20 cellular contexts compared by ENCODE assay signal in genomic region chr10:630581-631073, GRCh38. TPM values are rescaled to one million over a fixed set of nuclear protein-coding genes. Genes with fewer than 3 reads are reported as not detected.
A peak's percentile ranks its signal among the peaks of the same experiment; 100 is the strongest.
DNase-seq lines count a peak whose midpoint lies in the region; ATAC-seq and TF ChIP-seq lines count a peak whose summit lies in the region.
"Had no signal": no experiment of that assay in that cellular context is flagged by ENCODE, and none has a peak within 500 bp of the region (broad histone marks: within the 10 kb centered on the region; RNA-seq: fewer than 3 reads in every experiment).

No MANE protein-coding gene starts in this region.

- intact Hi-C loops in right cardiac atrium (cut with DNase I): no loop called here
- intact Hi-C loops in Right ventricle myocardium superior (cut with DNase I): no loop called here

- H3K9me3 Mint-ChIP-seq in endothelial cell (ENCODE audit: unreplicated experiment): no peaks in the 10 kb centered on the region
- no peaks in the 10 kb centered on the region for H3K9me3 Mint-ChIP-seq in activated CD8-positive, alpha-beta T cell treated with anti-CD3 and anti-CD28 coated beads, Interleukin-2, amount 10 ng/mL, durations not matched to agents 7 days and 5 days (ENCODE audit: insufficient read depth)
- H3K9me3 Mint-ChIP-seq: activated B cell treated with CpG ODN at 0.5 μM for 24 hours; neural crest cell; stimulated activated naive CD8-positive, alpha-beta T cell treated with anti-CD3 and anti-CD28 coated beads, Interleukin-15, Interleukin-2, amounts not matched to agents 100 ng/mL and 50 ng/mL, for 24 hours had no signal

- H3K27ac ChIP-seq in right cardiac atrium (ENCODE audit: low read length) (no peak overlapping the region), layer of hippocampus (ENCODE audit: low read depth, low read length) (peak overlapping the region; percentile 80)

- no peak for TF ChIP-seq CTCF in endothelial cell (IDR thresholded peaks at IDR 0.05; ENCODE audit: unreplicated experiment)

- ATAC-seq in right cardiac atrium: no peak
- ATAC-seq in Right ventricle myocardium superior (ENCODE audit: poor library complexity): no peak
- no peak for ATAC-seq in activated CD8-positive, alpha-beta T cell treated with anti-CD3 and anti-CD28 coated beads, Interleukin-2, amount 10 ng/mL, durations not matched to agents 7 days and 5 days
- no peak for ATAC-seq in HG03439 (IDR thresholded peaks at IDR 0.05; ENCODE audit: unreplicated experiment)
- no peak for ATAC-seq in HG03469 (IDR thresholded peaks at IDR 0.05; ENCODE audit: unreplicated experiment)
- ATAC-seq: HepG2, T-helper 17 cell had no signal

- POLR2A ChIA-PET in activated CD8-positive, alpha-beta T cell treated with anti-CD3 and anti-CD28 coated beads, Interleukin-2, amount 10 ng/mL, durations not matched to agents 7 days and 5 days (lab: Charles Lee): no interaction called here

- no peaks in the 10 kb centered on the region for H3K9me3 ChIP-seq in right cardiac atrium (ENCODE audit: control insufficient read depth, low read length)

- no peaks in the 10 kb centered on the region for H3K27me3 Mint-ChIP-seq in endothelial cell (ENCODE audit: unreplicated experiment)
- H3K27me3 Mint-ChIP-seq in activated CD8-positive, alpha-beta T cell treated with anti-CD3 and anti-CD28 coated beads, Interleukin-2, amount 10 ng/mL, durations not matched to agents 7 days and 5 days (ENCODE audit: low read depth): peaks cover 10% of the 10 kb centered on the region

- H3K4me3 ChIP-seq in right cardiac atrium (ENCODE audit: low read length): no peak overlapping the region

- H3K36me3 Mint-ChIP-seq in endothelial cell (ENCODE audit: low read depth, unreplicated experiment): peaks cover 2% of the 10 kb centered on the region
- no peaks in the 10 kb centered on the region for H3K36me3 Mint-ChIP-seq in activated CD8-positive, alpha-beta T cell treated with anti-CD3 and anti-CD28 coated beads, Interleukin-2, amount 10 ng/mL, durations not matched to agents 7 days and 5 days (ENCODE audit: low read depth)
- H3K36me3 Mint-ChIP-seq: CD8-positive, alpha-beta memory T cell had no signal

- DNase-seq in right cardiac atrium: peak in 2 of 3 donors; percentile 30 to 53
- no peak for DNase-seq in Right ventricle myocardium superior
- peak; percentile 71 for DNase-seq in NCI-H510A (lab: John Stamatoyannopoulos, UW)
- no peak for DNase-seq in endothelial cell (ENCODE audit: low spot score)
- no peak for DNase-seq in activated CD8-positive, alpha-beta T cell treated with anti-CD3 and anti-CD28 coated beads, Interleukin-2, amount 10 ng/mL, durations not matched to agents 7 days and 5 days
- DNase-seq: activated B cell treated with CpG ODN at 0.5 μM for 24 hours; activated CD8-positive, alpha-beta memory T cell treated with anti-CD3 and anti-CD28 coated beads for 24 hours; central memory CD4-positive, alpha-beta T cell; hippocampal formation; midbrain; NCI-H226; SIG-M5; T-helper 17 cell had no signal

- no peaks in the 10 kb centered on the region for H3K4me1 Mint-ChIP-seq in endothelial cell (ENCODE audit: unreplicated experiment)
- peaks cover 8% of the 10 kb centered on the region for H3K4me1 Mint-ChIP-seq in activated CD8-positive, alpha-beta T cell treated with anti-CD3 and anti-CD28 coated beads, Interleukin-2, amount 10 ng/mL, durations not matched to agents 7 days and 5 days (ENCODE audit: low read depth)
- H3K4me1 Mint-ChIP-seq: activated B cell treated with CpG ODN at 0.5 μM for 24 hours; CD8-positive, alpha-beta memory T cell had no signal

- 90% methylated on average over 23 of the region's 23 CpGs for WGBS in right cardiac atrium

- H3K27me3 ChIP-seq in right cardiac atrium (ENCODE audit: control insufficient read depth, insufficient read depth) (no peaks in the 10 kb centered on the region), layer of hippocampus (ENCODE audit: control insufficient read depth, insufficient read depth, low read length) (no peaks in the 10 kb centered on the region)

- H3K27ac Mint-ChIP-seq in endothelial cell (ENCODE audit: unreplicated experiment): no peak overlapping the region
- no peak overlapping the region for H3K27ac Mint-ChIP-seq in activated CD8-positive, alpha-beta T cell treated with anti-CD3 and anti-CD28 coated beads, Interleukin-2, amount 10 ng/mL, durations not matched to agents 7 days and 5 days
- H3K27ac Mint-ChIP-seq: activated B cell treated with CpG ODN at 0.5 μM for 24 hours; CD8-positive, alpha-beta memory T cell; stimulated activated naive CD8-positive, alpha-beta T cell treated with anti-CD3 and anti-CD28 coated beads, Interleukin-15, Interleukin-2, amounts not matched to agents 100 ng/mL and 50 ng/mL, for 24 hours; T-helper 17 cell had no signal

- peaks cover 10% of the 10 kb centered on the region for H3K4me1 ChIP-seq in right cardiac atrium (ENCODE audit: control insufficient read depth, insufficient read depth, low read length)

- CTCF ChIA-PET in activated CD8-positive, alpha-beta T cell treated with anti-CD3 and anti-CD28 coated beads, Interleukin-2, amount 10 ng/mL, durations not matched to agents 7 days and 5 days (lab: Charles Lee): no interaction called here

- no peak overlapping the region for H3K4me3 Mint-ChIP-seq in endothelial cell (ENCODE audit: unreplicated experiment)
- no peak overlapping the region for H3K4me3 Mint-ChIP-seq in activated CD8-positive, alpha-beta T cell treated with anti-CD3 and anti-CD28 coated beads, Interleukin-2, amount 10 ng/mL, durations not matched to agents 7 days and 5 days
- H3K4me3 Mint-ChIP-seq: activated B cell treated with CpG ODN at 0.5 μM for 24 hours; CD8-positive, alpha-beta memory T cell; neural crest cell; stimulated activated naive CD8-positive, alpha-beta T cell treated with anti-CD3 and anti-CD28 coated beads, Interleukin-15, Interleukin-2, amounts not matched to agents 100 ng/mL and 50 ng/mL, for 24 hours; T-helper 17 cell had no signal

RNA-seq across cellular contexts. Expression of gene DIP2C, which starts 58.8 kb away (rescaled TPM):
- total RNA-seq in right cardiac atrium (10 to 100 TPM; 23.7 to 31.5 (median 26.9) TPM), Right ventricle myocardium superior (29.1 TPM), endothelial cell (ENCODE audit: unreplicated experiment) (13.1 TPM)
- 7.9 TPM for polyA plus RNA-seq in right cardiac atrium
- total RNA-seq in activated CD8-positive, alpha-beta T cell treated with anti-CD3 and anti-CD28 coated beads, Interleukin-2, amount 10 ng/mL, durations not matched to agents 7 days and 5 days: under 1 TPM; 0.34 to 0.39 TPM

Comparison
In these comparisons a context has a peak if more than half of its experiments do, and no peak if none do; other contexts are left out.
1. DNase-seq: peak in right cardiac atrium (2 of 3) and NCI-H510A (single experiment); none in Right ventricle myocardium superior (single experiment), endothelial cell (single experiment) and activated CD8-positive, alpha-beta T cell treated with anti-CD3 and anti-CD28 coated beads, Interleukin-2, amount 10 ng/mL, durations not matched to agents 7 days and 5 days (single experiment).
2. RNA of gene DIP2C, which starts 58.8 kb away (total RNA-seq): 29.1 TPM in Right ventricle myocardium superior (single experiment), 23.7 to 31.5 TPM in right cardiac atrium and 13.1 TPM in endothelial cell (single experiment); 0.34 to 0.39 TPM in activated CD8-positive, alpha-beta T cell treated with anti-CD3 and anti-CD28 coated beads, Interleukin-2, amount 10 ng/mL, durations not matched to agents 7 days and 5 days; every median in the first group is over 10 times any median in the second.